ENCODE assay signal across 16 cellular contexts in genomic region chr1:11590395-11590794, GRCh38.
"Had no signal": no experiment of that assay in that cellular context is flagged by ENCODE, and none has a peak within 500 bp of the region (broad histone marks: within the 10 kb centered on the region; RNA-seq: fewer than 3 reads in every experiment).

No MANE protein-coding gene starts in this region.

- H3K4me3 ChIP-seq: breast epithelium, esophagus muscularis mucosa, heart right ventricle, lung, sigmoid colon had no signal

- H3K36me3 Mint-ChIP-seq: activated naive CD4-positive, alpha-beta T cell treated with anti-CD3 and anti-CD28 coated beads, Interleukin-2, amount 10 ng/mL, durations not matched to agents 7 days and 5 days had no signal

- DNase-seq: activated CD4-positive, alpha-beta T cell treated with anti-CD3 and anti-CD28 coated beads, Interleukin-2, amount 10 ng/mL, durations not matched to agents 24 days and 14 days; activated CD8-positive, alpha-beta T cell treated with anti-CD3 and anti-CD28 coated beads, Interleukin-2, amount 10 ng/mL, durations not matched to agents 7 days and 5 days; activated naive CD4-positive, alpha-beta T cell treated with anti-CD3 and anti-CD28 coated beads, Interleukin-2, amount 10 ng/mL, durations not matched to agents 7 days and 5 days; activated T-cell treated with anti-CD3 and anti-CD28 coated beads, Interleukin-2, amount 50 U/mL, for 4 hours; effector CD8-positive, alpha-beta T cell; heart right ventricle; midbrain; nucleus accumbens; sigmoid colon; stimulated activated CD4-positive, alpha-beta T cell treated with anti-CD3 and anti-CD28 coated beads, Interleukin-4, amount 100 ng/mL, for 4 hours; stimulated activated naive CD4-positive, alpha-beta T cell had no signal

- H3K9me3 Mint-ChIP-seq: activated CD4-positive, alpha-beta T cell treated with anti-CD3 and anti-CD28 coated beads, Interleukin-2, amount 10 ng/mL, durations not matched to agents 24 days and 14 days; activated naive CD4-positive, alpha-beta T cell treated with anti-CD3 and anti-CD28 coated beads, Interleukin-2, amount 10 ng/mL, durations not matched to agents 7 days and 5 days; nephron had no signal

- H3K27ac Mint-ChIP-seq: activated CD4-positive, alpha-beta T cell treated with anti-CD3 and anti-CD28 coated beads, Interleukin-2, amount 10 ng/mL, durations not matched to agents 24 days and 14 days; activated CD8-positive, alpha-beta T cell treated with anti-CD3 and anti-CD28 coated beads, Interleukin-2, amount 10 ng/mL, durations not matched to agents 7 days and 5 days; activated naive CD4-positive, alpha-beta T cell treated with anti-CD3 and anti-CD28 coated beads, Interleukin-2, amount 10 ng/mL, durations not matched to agents 7 days and 5 days; nephron had no signal

- ATAC-seq: activated CD8-positive, alpha-beta T cell treated with anti-CD3 and anti-CD28 coated beads, Interleukin-2, amount 10 ng/mL, durations not matched to agents 7 days and 5 days; activated T-cell treated with anti-CD3 and anti-CD28 coated beads, Interleukin-2, amount 50 U/mL, for 4 hours; heart right ventricle; left lobe of liver had no signal

- H3K4me3 Mint-ChIP-seq: activated CD4-positive, alpha-beta T cell treated with anti-CD3 and anti-CD28 coated beads, Interleukin-2, amount 10 ng/mL, durations not matched to agents 24 days and 14 days; activated CD8-positive, alpha-beta T cell treated with anti-CD3 and anti-CD28 coated beads, Interleukin-2, amount 10 ng/mL, durations not matched to agents 7 days and 5 days; activated naive CD4-positive, alpha-beta T cell treated with anti-CD3 and anti-CD28 coated beads, Interleukin-2, amount 10 ng/mL, durations not matched to agents 7 days and 5 days; activated T-cell treated with anti-CD3 and anti-CD28 coated beads, Interleukin-2, amount 50 U/mL, for 4 hours; nephron had no signal

- H3K36me3 ChIP-seq: breast epithelium, esophagus muscularis mucosa, heart right ventricle, sigmoid colon had no signal

- H3K4me1 Mint-ChIP-seq: activated CD4-positive, alpha-beta T cell treated with anti-CD3 and anti-CD28 coated beads, Interleukin-2, amount 10 ng/mL, durations not matched to agents 24 days and 14 days; activated naive CD4-positive, alpha-beta T cell treated with anti-CD3 and anti-CD28 coated beads, Interleukin-2, amount 10 ng/mL, durations not matched to agents 7 days and 5 days; nephron had no signal
